8 cellular contexts compared by ENCODE assay signal in the genomic region with DNA sequence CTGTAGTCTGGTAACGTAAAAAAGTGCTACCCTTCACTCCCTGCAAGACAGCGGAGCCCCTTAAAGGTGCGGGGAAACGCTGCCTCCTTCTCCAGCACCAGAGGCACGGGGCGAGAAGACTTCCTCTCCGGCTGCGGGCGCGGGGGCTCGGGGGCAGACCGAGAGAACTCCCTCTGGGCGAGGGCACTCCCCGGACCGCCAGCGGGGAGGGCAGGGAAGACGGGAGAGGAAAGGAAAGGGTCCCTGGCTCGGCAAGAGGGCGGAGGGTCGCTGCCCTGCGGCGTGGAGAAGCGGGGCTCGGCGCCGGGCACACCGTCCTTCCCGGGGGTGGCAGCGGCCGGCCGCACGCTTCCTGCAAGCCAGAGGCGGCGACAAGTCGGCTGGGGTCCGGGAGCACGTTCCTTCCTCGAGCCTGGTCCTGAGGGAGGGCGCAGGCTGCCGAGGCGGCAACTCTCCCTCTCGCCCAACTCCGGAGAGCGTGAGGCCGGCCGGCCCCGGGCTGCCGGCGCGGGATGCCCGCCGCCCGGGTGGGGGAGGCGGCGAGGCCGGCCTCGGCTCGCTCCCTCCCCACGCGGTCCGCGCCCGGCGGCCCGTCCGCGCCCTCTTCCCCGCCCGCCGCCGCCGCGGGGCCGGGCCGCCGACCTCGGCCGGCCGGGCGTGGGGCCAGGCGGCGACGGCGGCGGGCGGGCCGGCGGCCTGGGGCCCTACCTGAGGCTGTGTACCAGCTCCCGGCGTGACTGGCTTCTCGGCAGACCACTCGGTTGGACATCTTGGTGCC. TPM values are rescaled to one million over a fixed set of nuclear protein-coding genes. Genes with fewer than 3 reads are reported as not detected.
DNase-seq lines count a peak whose midpoint lies in the region; ATAC-seq, FAIRE-seq and TF ChIP-seq lines count a peak whose summit lies in the region.

No MANE protein-coding gene starts in this region.

- TF ChIP-seq CTCF in A549 (IDR thresholded peaks at IDR 0.05) (no peak), parathyroid adenoma (IDR thresholded peaks at IDR 0.05) (no peak)

- H3K27me3 Mint-ChIP-seq in activated naive CD4-positive, alpha-beta T cell treated with anti-CD3 and anti-CD28 coated beads, Interleukin-2, amount 50 U/mL, for 24 hours, result no peaks in the 10 kb centered on the region

- H3K27ac ChIP-seq in A549 (peak overlapping the region; percentile 97 to 99), parathyroid adenoma (peak overlapping the region; percentile 84)

- peaks cover 4% of the 10 kb centered on the region for H3K36me3 Mint-ChIP-seq in activated naive CD4-positive, alpha-beta T cell treated with anti-CD3 and anti-CD28 coated beads, Interleukin-2, amount 50 U/mL, for 24 hours

- H3K9me3 Mint-ChIP-seq in activated naive CD4-positive, alpha-beta T cell treated with anti-CD3 and anti-CD28 coated beads, Interleukin-2, amount 50 U/mL, for 24 hours, result no peaks in the 10 kb centered on the region

- H3K4me1 ChIP-seq in A549 (peaks cover 40% of the 10 kb centered on the region), parathyroid adenoma (peaks cover 7% of the 10 kb centered on the region)

- H3K4me1 Mint-ChIP-seq in activated naive CD4-positive, alpha-beta T cell treated with anti-CD3 and anti-CD28 coated beads, Interleukin-2, amount 50 U/mL, for 24 hours, result peaks cover 53% of the 10 kb centered on the region

- 1% methylated on average over 34 of the region's 92 CpGs for WGBS in A549 (ENCODE audit: missing lambda C conversion rate)

- H3K4me3 Mint-ChIP-seq in activated naive CD4-positive, alpha-beta T cell treated with anti-CD3 and anti-CD28 coated beads, Interleukin-2, amount 50 U/mL, for 24 hours, result peak overlapping the region; percentile 90

- peak overlapping the region; percentile 96 for H3K4me3 ChIP-seq in A549
- peak overlapping the region; percentile 69 for H3K4me3 ChIP-seq in parathyroid adenoma (ENCODE audit: low read depth, low read length)

- no peaks in the 10 kb centered on the region for H3K9me3 ChIP-seq in A549
- H3K9me3 ChIP-seq in parathyroid adenoma (ENCODE audit: control insufficient read depth, low read length), result no peaks in the 10 kb centered on the region

- ATAC-seq in A549 (peak; percentile 7 to 48), GM18520 (IDR thresholded peaks at IDR 0.05; ENCODE audit: unreplicated experiment) (peak; percentile 20), HG02981 (IDR thresholded peaks at IDR 0.05; ENCODE audit: unreplicated experiment) (peak; percentile 23), Right ventricle myocardium superior (ENCODE audit: poor library complexity) (no peak)

- TF ChIP-seq RAD21 in A549 (conservative IDR thresholded peaks at IDR 0.05 in 1 of 2, IDR thresholded peaks at IDR 0.05 in 1 of 2), result no peak; a peak in 1 of 5 replicates

- intact Hi-C loops in Right ventricle myocardium superior (cut with DNase I), result loop anchor here (2.0 kb wide), 1 partner anchor 53 kb away; a partner anchor contains a TSS

- no peak for FAIRE-seq in A549 (lab: Jason Lieb, UNC)

- CTCF ChIA-PET in A549 (lab: Yijun Ruan, JAX), result interaction anchor here (0.8 to 2.3 kb wide), 2 partner anchors 11 to 17 kb away, joined by 3 to 10 read pairs; no protein-coding TSS in a partner anchor

- no peaks in the 10 kb centered on the region for H3K27me3 ChIP-seq in parathyroid adenoma (ENCODE audit: control insufficient read depth, insufficient read depth, low read length)

- TF ChIP-seq POLR2A in A549 (IDR thresholded peaks at IDR 0.05; ENCODE audit: low read length) (no peak), Raji (IDR thresholded peaks at IDR 0.05; ENCODE audit: insufficient read depth, low read depth, low read length) (peak; percentile 22)

- peaks cover 22% of the 10 kb centered on the region for H3K79me2 ChIP-seq in parathyroid adenoma

- POLR2A ChIA-PET in A549 (lab: Yijun Ruan, JAX), result interaction anchor here (0.6 to 1.9 kb wide), 7 partner anchors 12 to 156 kb away, joined by 3 to 12 read pairs (median 4); a partner anchor contains a TSS

- no peak overlapping the region for H3K9ac ChIP-seq in parathyroid adenoma

- H3K4me2 ChIP-seq in A549, result peak overlapping the region; percentile 85
- peak overlapping the region; percentile 60 for H3K4me2 ChIP-seq in parathyroid adenoma (ENCODE audit: low read length)

- no peaks in the 10 kb centered on the region for H3K36me3 ChIP-seq in parathyroid adenoma (ENCODE audit: control insufficient read depth, insufficient read depth, low read length)

- H2AFZ ChIP-seq in parathyroid adenoma, result peak overlapping the region; percentile 89

- DNase-seq in A549 (ENCODE audit: low read depth in 1 of 2, low spot score in 1 of 2) (peak in 1 of 2 experiments; percentile 35), Right ventricle myocardium superior (peak; percentile 65), NCI-H524 (lab: John Stamatoyannopoulos, UW) (no peak)

- no peak for TF ChIP-seq EP300 in A549 (IDR thresholded peaks at IDR 0.05)

- H3K27ac Mint-ChIP-seq in activated naive CD4-positive, alpha-beta T cell treated with anti-CD3 and anti-CD28 coated beads, Interleukin-2, amount 50 U/mL, for 24 hours, result peak overlapping the region; percentile 84

TF ChIP-seq in A549, 52 proteins besides CTCF, POLR2A, EP300 and RAD21:
- TF ChIP-seq ZFP36 (IDR thresholded peaks at IDR 0.05; ENCODE audit: borderline replicate concordance, partially characterized antibody), result no peak
- no peak for TF ChIP-seq HOXA7 (CRISPR knock-in tag; IDR thresholded peaks at IDR 0.05)

RNA-seq across cellular contexts. Expression of a gene that starts 1.1 kb away (rescaled TPM):
- polyA plus RNA-seq in A549 (2011; rRNA removed), result 72.9 and 87.0 TPM in 2 replicates
- polyA plus RNA-seq in A549 (2012; cell fraction: cytosol; rRNA removed), result 67.5 and 84.5 TPM in 2 replicates
- 39.3 and 39.5 TPM in 2 replicates for polyA plus RNA-seq in A549 (2012; cell fraction: nucleus; rRNA removed)
- polyA plus RNA-seq in A549 (2017; fragmentation: RNase III; extraction: RNeasy Plus Mini Kit Qiagen cat#74134 plus additional on column Dnase treatment), result 77.3 to 91.6 TPM (median 80.2 TPM) in 3 replicates
- polyA minus RNA-seq in A549 (2011; rRNA and poly(A)+ RNA removed), result 44.7 and 54.5 TPM in 2 replicates
- 43.8 TPM for total RNA-seq in Right ventricle myocardium superior

RNA-seq across cellular contexts. Expression of a gene that starts 29.9 kb away (rescaled TPM):
- polyA plus RNA-seq in A549 (2011; rRNA removed) (176 and 239 TPM in 2 replicates), A549 (2017; fragmentation: RNase III; extraction: RNeasy Plus Mini Kit Qiagen cat#74134 plus additional on column Dnase treatment) (142 to 155 TPM (median 153 TPM) in 3 replicates)
- polyA plus RNA-seq in A549 (2012; cell fraction: cytosol; rRNA removed), result 108 and 161 TPM in 2 replicates
- 33.7 and 52.3 TPM in 2 replicates for polyA plus RNA-seq in A549 (2012; cell fraction: nucleus; rRNA removed)
- 17.8 and 23.9 TPM in 2 replicates for polyA minus RNA-seq in A549 (2011; rRNA and poly(A)+ RNA removed)
- total RNA-seq in Right ventricle myocardium superior, result 42.3 TPM

RNA-seq across cellular contexts. Expression of a gene that starts 53.7 kb away (rescaled TPM):
- polyA plus RNA-seq in A549 (2011; rRNA removed) (31.1 and 36.3 TPM in 2 replicates), A549 (2017; fragmentation: RNase III; extraction: RNeasy Plus Mini Kit Qiagen cat#74134 plus additional on column Dnase treatment) (18.3 to 19.1 TPM (median 18.7 TPM) in 3 replicates)
- 5.3 and 6.0 TPM in 2 replicates for polyA plus RNA-seq in A549 (2012; cell fraction: cytosol; rRNA removed)
- polyA plus RNA-seq in A549 (2012; cell fraction: nucleus; rRNA removed), result 2.6 and 3.6 TPM in 2 replicates
- polyA minus RNA-seq in A549 (2011; rRNA and poly(A)+ RNA removed), result 14.4 and 15.4 TPM in 2 replicates
- total RNA-seq in Right ventricle myocardium superior, result 10.7 TPM
